In the genomic region with DNA sequence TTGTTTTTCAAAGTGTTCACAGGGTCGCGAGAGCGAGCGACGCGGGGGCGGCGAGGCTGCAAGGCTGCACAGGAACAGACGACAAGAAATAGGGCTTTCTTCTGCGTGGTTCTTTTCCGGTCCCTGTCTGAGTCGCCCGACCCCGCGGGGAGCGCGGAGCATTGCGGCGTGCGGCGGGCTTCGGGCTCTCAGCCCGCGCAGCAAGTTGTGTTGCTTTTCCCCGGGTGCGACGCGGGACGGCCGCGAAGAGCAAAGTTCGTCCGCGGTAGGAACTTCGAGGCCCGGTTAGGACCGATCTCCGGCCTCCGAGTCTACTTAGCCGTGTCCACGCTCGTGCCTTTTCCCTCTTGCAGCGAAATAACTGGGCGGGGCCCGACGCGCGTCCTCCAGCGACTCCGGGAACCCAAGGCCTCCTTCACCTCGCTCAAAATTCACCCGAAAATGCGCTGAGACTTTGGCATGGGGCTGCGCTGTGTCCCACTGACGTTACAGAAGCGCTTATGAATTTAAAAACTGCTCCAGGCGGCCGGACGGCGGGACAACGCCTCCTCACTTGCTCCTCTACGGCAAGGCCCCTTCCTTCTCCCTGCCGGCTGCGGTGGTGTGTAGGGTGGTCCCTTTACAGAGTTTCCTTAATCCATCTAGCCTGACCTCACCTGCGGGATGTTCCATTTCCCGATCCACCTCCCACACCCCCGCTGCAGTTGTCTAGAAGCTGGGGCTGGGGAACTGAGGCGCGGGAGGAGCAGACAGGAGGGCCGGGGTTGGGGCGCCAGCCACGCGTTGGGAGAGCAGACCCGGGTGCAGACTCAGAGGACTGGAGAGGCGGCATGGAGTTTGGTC, we compare ENCODE assay signal across 1 cellular context.
TF ChIP-seq lines count a peak whose summit lies in the region.

No MANE protein-coding gene starts in this region.

TF ChIP-seq in K562, 482 proteins besides CTCF, POLR2A, EP300 and RAD21 (continued from another document):
- TF ChIP-seq, protein P1, sequence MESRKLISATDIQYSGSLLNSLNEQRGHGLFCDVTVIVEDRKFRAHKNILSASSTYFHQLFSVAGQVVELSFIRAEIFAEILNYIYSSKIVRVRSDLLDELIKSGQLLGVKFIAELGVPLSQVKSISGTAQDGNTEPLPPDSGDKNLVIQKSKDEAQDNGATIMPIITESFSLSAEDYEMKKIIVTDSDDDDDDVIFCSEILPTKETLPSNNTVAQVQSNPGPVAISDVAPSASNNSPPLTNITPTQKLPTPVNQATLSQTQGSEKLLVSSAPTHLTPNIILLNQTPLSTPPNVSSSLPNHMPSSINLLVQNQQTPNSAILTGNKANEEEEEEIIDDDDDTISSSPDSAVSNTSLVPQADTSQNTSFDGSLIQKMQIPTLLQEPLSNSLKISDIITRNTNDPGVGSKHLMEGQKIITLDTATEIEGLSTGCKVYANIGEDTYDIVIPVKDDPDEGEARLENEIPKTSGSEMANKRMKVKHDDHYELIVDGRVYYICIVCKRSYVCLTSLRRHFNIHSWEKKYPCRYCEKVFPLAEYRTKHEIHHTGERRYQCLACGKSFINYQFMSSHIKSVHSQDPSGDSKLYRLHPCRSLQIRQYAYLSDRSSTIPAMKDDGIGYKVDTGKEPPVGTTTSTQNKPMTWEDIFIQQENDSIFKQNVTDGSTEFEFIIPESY (CRISPR knock-in tag; IDR thresholded peaks at IDR 0.05): peak; percentile 80
